Comparison of ENCODE assay signal across 2 cellular contexts in genomic region chr21:31677047-31677446, GRCh38.
TF ChIP-seq lines count a peak whose summit lies in the region.

No MANE protein-coding gene starts in this region.

TF ChIP-seq in GM12891, 5 proteins besides CTCF, POLR2A, EP300 and RAD21:
- TF ChIP-seq POU2F2 (IDR thresholded peaks at IDR 0.05; ENCODE audit: low read depth, low read length): no peak
- TF ChIP-seq SPI1 (IDR thresholded peaks at IDR 0.05; ENCODE audit: low read depth, low read length): no peak

TF ChIP-seq in K562, 482 proteins besides CTCF, POLR2A, EP300 and RAD21:
- TF ChIP-seq ZEB2 (IDR thresholded peaks at IDR 0.05) (no peak), SUPT5H (IDR thresholded peaks at IDR 0.05) (peak; percentile 47; the same call in 1 of the 2 replicates), OTX1 (CRISPR knock-in tag; IDR thresholded peaks at IDR 0.05) (0 out of 2 replicates have a peak, but pooled peaks have one; percentile 19), POLR2B (IDR thresholded peaks at IDR 0.05; ENCODE audit: low read depth, partially characterized antibody) (peak; percentile 54), NFIX (CRISPR knock-in tag; IDR thresholded peaks at IDR 0.05; ENCODE audit: low read depth) (no peak), EWSR1 (IDR thresholded peaks at IDR 0.05; ENCODE audit: borderline replicate concordance, low read depth, partially characterized antibody) (no peak)
TF ChIP-seq in K562: peak in this region for 3.
